Comparison of ENCODE assay signal across 1 cellular context in genomic region chr19:12938054-12938535, GRCh38.
TF ChIP-seq lines count a peak whose summit lies in the region.

No MANE protein-coding gene starts in this region.

TF ChIP-seq in GM12878, 131 proteins besides CTCF, POLR2A, EP300 and RAD21 (continued from another document):
- TF ChIP-seq NKRF (conservative IDR thresholded peaks at IDR 0.05) (peak; percentile 99), MXI1 (IDR thresholded peaks at IDR 0.05; ENCODE audit: low read depth, low read length) (peak; percentile 96), RCOR1 (conservative IDR thresholded peaks at IDR 0.05; ENCODE audit: low read depth, low read length) (no peak), MTA2 (IDR thresholded peaks at IDR 0.05; ENCODE audit: low read depth) (peak; percentile 60; the same call in 1 of the 2 replicates), RFX5 (IDR thresholded peaks at IDR 0.05; ENCODE audit: low read depth, low read length) (no peak; the same call in 1 of the 2 replicates), MEF2B (IDR thresholded peaks at IDR 0.05; ENCODE audit: partially characterized antibody, poor library complexity, severe bottlenecking) (no peak), ETV6 (conservative IDR thresholded peaks at IDR 0.05 in 1 of 2, IDR thresholded peaks at IDR 0.05 in 1 of 2; ENCODE audit: borderline replicate concordance in 1 of 2, low read depth in 1 of 2) (no peak), NR2C1 (IDR thresholded peaks at IDR 0.05) (no peak), YY1 (IDR thresholded peaks at IDR 0.05; ENCODE audit: low read depth, low read length) (no peak), BHLHE40 (IDR thresholded peaks at IDR 0.05; ENCODE audit: borderline replicate concordance in 1 of 2, low read depth in 2 of 2, low read length in 1 of 2) (peak; percentile 25 to 73; a peak in 1 of 4 replicates), SMC3 (IDR thresholded peaks at IDR 0.05; ENCODE audit: borderline replicate concordance, low read length) (no peak), POLR2AphosphoS2 (IDR thresholded peaks at IDR 0.05; ENCODE audit: low read depth, low read length) (no peak), IRF3 (IDR thresholded peaks at IDR 0.05) (peak; percentile 90), RB1 (IDR thresholded peaks at IDR 0.05; ENCODE audit: borderline replicate concordance) (peak; percentile 54; the same call in 1 of the 2 replicates), SP1 (IDR thresholded peaks at IDR 0.05; ENCODE audit: low read depth, low read length) (peak; percentile 99)
